Comparison of ENCODE assay signal across 18 cellular contexts in the genomic region with DNA sequence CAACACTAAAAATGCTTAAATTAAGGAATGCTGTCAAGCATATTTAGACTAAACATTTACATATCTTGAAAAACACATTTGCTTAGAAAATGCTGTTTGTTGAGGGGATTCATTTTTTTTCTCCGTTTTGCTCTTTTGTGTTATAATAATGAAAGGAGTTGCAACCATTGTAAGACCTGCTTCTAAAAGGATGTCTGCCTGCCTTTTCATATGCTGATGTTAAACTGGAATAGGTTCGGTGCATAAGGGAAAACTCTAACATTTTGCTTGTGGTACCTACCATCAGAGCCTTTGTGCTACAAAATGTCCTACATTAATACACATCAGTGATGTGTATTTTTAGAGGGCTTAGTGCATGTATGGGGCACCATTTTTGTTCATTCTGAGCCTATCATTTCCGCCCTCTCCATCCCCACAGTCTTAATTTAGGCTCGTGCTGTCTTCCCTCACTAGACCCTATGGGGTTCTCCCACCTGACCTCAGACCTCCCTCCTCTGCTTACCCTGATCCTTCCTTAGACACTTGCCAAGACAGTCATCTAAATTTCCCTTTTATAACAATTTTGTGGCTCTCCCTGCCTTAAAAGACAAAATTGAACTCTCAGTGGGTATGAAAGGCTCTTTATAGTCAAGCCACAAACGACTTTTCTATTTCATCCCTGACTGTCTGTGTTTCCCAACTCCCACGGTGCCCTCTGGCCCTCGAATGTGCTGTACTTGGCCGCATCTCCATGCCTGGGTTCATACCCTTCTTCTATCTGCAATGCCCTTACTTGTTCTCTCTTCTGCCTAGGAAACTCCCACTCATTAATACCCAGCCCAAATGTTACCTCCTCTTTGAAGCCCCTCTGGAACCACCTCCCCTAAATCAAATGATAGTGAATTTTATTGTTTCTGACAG.
DNase-seq lines count a peak whose midpoint lies in the region; ATAC-seq, FAIRE-seq and TF ChIP-seq lines count a peak whose summit lies in the region.
"Had no signal": no experiment of that assay in that cellular context is flagged by ENCODE, and none has a peak within 500 bp of the region (broad histone marks: within the 10 kb centered on the region; RNA-seq: fewer than 3 reads in every experiment).

No MANE protein-coding gene starts in this region.

- H3K27ac ChIP-seq in left ventricle myocardium inferior (replicated peaks), result peak overlapping the region; percentile 37
- H3K27ac ChIP-seq: Peyer's patch had no signal

- TF ChIP-seq CTCF in WTC11 (IDR thresholded peaks at IDR 0.05), result no peak
- TF ChIP-seq CTCF in left ventricle myocardium inferior (IDR thresholded peaks at IDR 0.05; ENCODE audit: borderline replicate concordance), result no peak

- H3K9me3 Mint-ChIP-seq in WTC11, result no peaks in the 10 kb centered on the region
- no peaks in the 10 kb centered on the region for H3K9me3 Mint-ChIP-seq in naive thymus-derived CD8-positive, alpha-beta T cell
- H3K9me3 Mint-ChIP-seq: CD4-positive, alpha-beta T cell had no signal

- no peaks in the 10 kb centered on the region for H3K9me3 ChIP-seq in left ventricle myocardium inferior (replicated peaks)
- H3K9me3 ChIP-seq: Peyer's patch had no signal

- H3K27me3 Mint-ChIP-seq in WTC11 (ENCODE audit: low read depth), result no peaks in the 10 kb centered on the region
- H3K27me3 Mint-ChIP-seq in naive thymus-derived CD8-positive, alpha-beta T cell, result peaks cover 7 to 38% (median 17%) of the 10 kb centered on the region in 5 donors

- FAIRE-seq in GM19239 (lab: Jason Lieb, UNC), result peak; percentile 14

- CTCF ChIA-PET in WTC11 (lab: Charles Lee), result no interaction called here

- no peaks in the 10 kb centered on the region for H3K27me3 ChIP-seq in left ventricle myocardium inferior (ENCODE audit: low read depth)
- H3K27me3 ChIP-seq: Peyer's patch had no signal

- peak overlapping the region; percentile 19 for H3K27ac Mint-ChIP-seq in WTC11
- H3K27ac Mint-ChIP-seq in naive thymus-derived CD8-positive, alpha-beta T cell, result no peak overlapping the region
- H3K27ac Mint-ChIP-seq: B cell; CD4-positive, alpha-beta T cell had no signal

- peaks cover 38% of the 10 kb centered on the region for H3K4me1 Mint-ChIP-seq in WTC11
- H3K4me1 Mint-ChIP-seq in naive thymus-derived CD8-positive, alpha-beta T cell, result peaks cover 0 to 5% (median 1%) of the 10 kb centered on the region in 4 donors
- H3K4me1 Mint-ChIP-seq: B cell had no signal

- H3K36me3 ChIP-seq in left ventricle myocardium inferior, result peaks cover 55% of the 10 kb centered on the region
- H3K36me3 ChIP-seq: Peyer's patch had no signal

- H3K4me3 ChIP-seq in left ventricle myocardium inferior, result no peak overlapping the region
- H3K4me3 ChIP-seq: Peyer's patch had no signal

- H3K36me3 Mint-ChIP-seq in WTC11, result no peaks in the 10 kb centered on the region
- H3K36me3 Mint-ChIP-seq in naive thymus-derived CD8-positive, alpha-beta T cell, result peaks cover 0 to 3% (median 0%) of the 10 kb centered on the region in 3 donors

- ATAC-seq in WTC11, result peak; percentile 53
- ATAC-seq in GM18870 (IDR thresholded peaks at IDR 0.05; ENCODE audit: unreplicated experiment), result no peak
- ATAC-seq in HG03378 (IDR thresholded peaks at IDR 0.05; ENCODE audit: unreplicated experiment), result no peak
- no peak for ATAC-seq in naive thymus-derived CD8-positive, alpha-beta T cell

- POLR2A ChIA-PET in WTC11 (lab: Charles Lee), result no interaction called here
- POLR2A ChIA-PET in naive thymus-derived CD8-positive, alpha-beta T cell (lab: Charles Lee), result no interaction called here

- peaks cover 21% of the 10 kb centered on the region for H3K4me1 ChIP-seq in left ventricle myocardium inferior

- H3K4me3 Mint-ChIP-seq in WTC11, result no peak overlapping the region
- no peak overlapping the region for H3K4me3 Mint-ChIP-seq in naive thymus-derived CD8-positive, alpha-beta T cell
- H3K4me3 Mint-ChIP-seq: B cell; CD4-positive, alpha-beta T cell had no signal

- DNase-seq in GM19239 (ENCODE audit: insufficient read length, low spot score), result no peak
- DNase-seq in WTC11 (ENCODE audit: low spot score), result no peak
- DNase-seq in left ventricle myocardium inferior, result no peak
- DNase-seq in pons (ENCODE audit: low spot score), result peak; percentile 51
- DNase-seq in naive thymus-derived CD8-positive, alpha-beta T cell, result no peak
- DNase-seq: ACHN; CD4-positive, alpha-beta T cell; GF-D8; IMR-90; Kasumi-1; NCI-H187 treated with DMSO at 0.1 percent for 48 hours; NCI-H2171 treated with DMSO at 0.1 percent for 48 hours; NCI-H774; Peyer's patch; SIG-M5 had no signal

- intact Hi-C loops in left ventricle myocardium inferior (cut with micrococcal nuclease), result no loop called here

TF ChIP-seq in WTC11, 78 proteins besides CTCF, POLR2A, EP300 and RAD21:
- TF ChIP-seq TP53 (CRISPR knock-in tag; IDR thresholded peaks at IDR 0.05) (0 out of 2 replicates have a peak, but pooled peaks have one; percentile 40), ELF4 (CRISPR knock-in tag; IDR thresholded peaks at IDR 0.05; ENCODE audit: low read depth) (no peak), ZNF138 (CRISPR knock-in tag; conservative IDR thresholded peaks at IDR 0.05) (no peak)
TF ChIP-seq in WTC11: peak in this region for 1.
